In genomic region chrX:136076942-136077341, GRCh38 we compare ENCODE assay signal across 26 cellular contexts.
"Had no signal": no experiment of that assay in that cellular context is flagged by ENCODE, and none has a peak within 500 bp of the region (broad histone marks: within the 10 kb centered on the region; RNA-seq: fewer than 3 reads in every experiment).

No MANE protein-coding gene starts in this region.

- H3K4me1 Mint-ChIP-seq: activated B cell treated with CpG ODN at 0.5 μM for 24 hours, T-helper 17 cell had no signal

- H3K36me3 Mint-ChIP-seq: activated naive CD8-positive, alpha-beta T cell had no signal

- H3K36me3 ChIP-seq: brain microvascular endothelial cell, cardiac muscle cell had no signal

- H3K4me3 Mint-ChIP-seq: activated B cell treated with CpG ODN at 0.5 μM for 24 hours; activated CD4-positive, alpha-beta T cell treated with anti-CD3 and anti-CD28 coated beads, Interleukin-2, amount 10 ng/mL, durations not matched to agents 24 days and 14 days; activated naive CD4-positive, alpha-beta T cell treated with anti-CD3 and anti-CD28 coated beads for 36 hours; activated naive CD8-positive, alpha-beta T cell; activated T-helper 17 cell treated with anti-CD3 and anti-CD28 coated beads, Interleukin-2, amount 50 U/mL, for 72 hours; T-helper 17 cell had no signal

- ATAC-seq: activated T-helper 17 cell treated with anti-CD3 and anti-CD28 coated beads, Interleukin-2, amount 50 U/mL, for 72 hours; PC-3; T-helper 17 cell had no signal

- DNase-seq: activated B cell treated with CpG ODN at 0.5 μM for 24 hours; activated CD4-positive, alpha-beta T cell treated with anti-CD3 and anti-CD28 coated beads for 1 hour; activated CD4-positive, alpha-beta T cell treated with anti-CD3 and anti-CD28 coated beads, Interleukin-2, amount 10 ng/mL, durations not matched to agents 24 days and 14 days; activated CD4-positive, alpha-beta T cell treated with anti-CD3 and anti-CD28 coated beads, Interleukin-2, amount 50 U/mL, for 48 hours; activated CD8-positive, alpha-beta memory T cell treated with anti-CD3 and anti-CD28 coated beads for 24 hours; activated gamma-delta T cell; activated naive CD4-positive, alpha-beta T cell treated with anti-CD3 and anti-CD28 coated beads for 36 hours; activated T-cell treated with anti-CD3 and anti-CD28 coated beads for 4 hours; activated T-cell treated with anti-CD3 and anti-CD28 coated beads, Interleukin-2, amount 50 U/mL, for 48 hours; amygdala; brain microvascular endothelial cell; Kasumi-1; NCI-H1092 treated with DMSO at 0.1 percent for 48 hours; NCI-H1417 treated with DMSO at 0.1 percent for 48 hours; NCI-H1694 treated with DMSO at 0.1 percent for 48 hours; NCI-H2029 treated with DMSO at 0.1 percent for 48 hours; NCI-H345; NCI-H510A; NCI-H526 treated with DMSO at 0.1 percent for 48 hours; PC-3; SIG-M5; T-helper 17 cell; T-helper 9 cell had no signal

- H3K27me3 ChIP-seq: brain microvascular endothelial cell, cardiac muscle cell had no signal

- H3K9me3 Mint-ChIP-seq: activated B cell treated with CpG ODN at 0.5 μM for 24 hours; activated CD4-positive, alpha-beta T cell treated with anti-CD3 and anti-CD28 coated beads, Interleukin-2, amount 10 ng/mL, durations not matched to agents 24 days and 14 days; activated naive CD4-positive, alpha-beta T cell treated with anti-CD3 and anti-CD28 coated beads for 36 hours; activated T-helper 17 cell treated with anti-CD3 and anti-CD28 coated beads, Interleukin-2, amount 50 U/mL, for 72 hours had no signal

- H3K27ac Mint-ChIP-seq: activated B cell treated with CpG ODN at 0.5 μM for 24 hours; activated CD4-positive, alpha-beta T cell treated with anti-CD3 and anti-CD28 coated beads, Interleukin-2, amount 10 ng/mL, durations not matched to agents 24 days and 14 days; activated naive CD4-positive, alpha-beta T cell treated with anti-CD3 and anti-CD28 coated beads for 36 hours; activated naive CD8-positive, alpha-beta T cell; activated T-helper 17 cell treated with anti-CD3 and anti-CD28 coated beads, Interleukin-2, amount 50 U/mL, for 72 hours; T-helper 17 cell had no signal

- H3K4me3 ChIP-seq: cardiac muscle cell had no signal

- H3K27ac ChIP-seq: brain microvascular endothelial cell, cardiac muscle cell had no signal
